Comparison of ENCODE assay signal across 1 cellular context in genomic region chr16:516321-516720, GRCh38.
A peak's percentile ranks its signal among the peaks of the same experiment; 100 is the strongest.
TF ChIP-seq lines count a peak whose summit lies in the region.

No MANE protein-coding gene starts in this region.

TF ChIP-seq in K562, 482 proteins besides CTCF, POLR2A, EP300 and RAD21:
- TF ChIP-seq MEIS2 (IDR thresholded peaks at IDR 0.05; ENCODE audit: partially characterized antibody) (peak; percentile 3), TAL1 (IDR thresholded peaks at IDR 0.05) (peak; percentile 45; the same call in 1 of the 2 replicates), TCF3 (CRISPR knock-in tag; IDR thresholded peaks at IDR 0.05) (0 out of 2 replicates have a peak, but pooled peaks have one; percentile 7), CBFA2T2 (conservative IDR thresholded peaks at IDR 0.05) (peak; percentile 80), CBFA2T3 (IDR thresholded peaks at IDR 0.05) (peak; percentile 82)
